Comparison of ENCODE assay signal across 8 cellular contexts in the genomic region with DNA sequence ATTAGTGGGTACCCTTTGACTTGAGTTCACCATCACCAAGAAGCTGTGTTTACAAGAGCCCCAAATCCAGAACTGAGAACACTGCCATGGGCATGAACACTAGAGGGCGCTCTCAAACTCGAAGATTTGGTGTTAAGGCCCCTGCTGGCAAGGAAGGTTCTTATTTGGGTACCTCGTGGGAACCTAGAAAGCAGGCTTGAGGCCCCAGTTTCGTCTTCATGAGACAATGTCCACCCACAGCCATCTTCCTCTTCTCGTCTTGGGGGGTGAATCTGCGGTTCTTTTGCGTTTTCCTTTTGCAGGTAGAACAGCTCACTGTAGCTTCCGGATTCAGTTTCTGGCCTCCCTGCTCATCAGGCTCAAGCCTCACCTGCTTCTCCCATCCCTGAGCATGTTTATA.
DNase-seq lines count a peak whose midpoint lies in the region; ATAC-seq and TF ChIP-seq lines count a peak whose summit lies in the region.

No MANE protein-coding gene starts in this region.

- H3K9me3 Mint-ChIP-seq in immature natural killer cell = peaks cover 0 to 27% (median 6%) of the 10 kb centered on the region in 6 donors

- no peak overlapping the region for H3K4me3 ChIP-seq in WI38 (ENCODE audit: low read depth, low read length)

- DNase-seq in AG20443 (ENCODE audit: low spot score) = peak; percentile 30
- peak; percentile 36 for DNase-seq in MV-4-11 (lab: John Stamatoyannopoulos, UW)
- DNase-seq in foreskin keratinocyte = peak in 1 of 2 donors; percentile 61
- peak; percentile 24 for DNase-seq in pulmonary artery endothelial cell (ENCODE audit: low read depth, low spot score)
- no peak for DNase-seq in immature natural killer cell

- TF ChIP-seq CTCF in WI38 (IDR thresholded peaks at IDR 0.05; ENCODE audit: low read depth, low read length) (peak; percentile 76), foreskin keratinocyte (conservative IDR thresholded peaks at IDR 0.05) (peak; percentile 84)

- no peak overlapping the region for H3K27ac Mint-ChIP-seq in immature natural killer cell

- no peak overlapping the region for H3K27ac ChIP-seq in foreskin keratinocyte

- no peaks in the 10 kb centered on the region for H3K27me3 ChIP-seq in foreskin keratinocyte

- peaks cover 0 to 6% of the 10 kb centered on the region in 2 donors for H3K4me1 Mint-ChIP-seq in immature natural killer cell

- no peak overlapping the region for H3K4me3 Mint-ChIP-seq in immature natural killer cell

- ATAC-seq in GM18498 (IDR thresholded peaks at IDR 0.05; ENCODE audit: unreplicated experiment) (peak; percentile 60), HG02759 (IDR thresholded peaks at IDR 0.05; ENCODE audit: unreplicated experiment) (peak; percentile 70), foreskin keratinocyte (peak; percentile 91)

- peaks cover 0 to 2% (median 0%) of the 10 kb centered on the region in 3 donors for H3K27me3 Mint-ChIP-seq in immature natural killer cell (ENCODE audit: low read depth in 3 of 3)

- peaks cover 8% of the 10 kb centered on the region for H3K4me1 ChIP-seq in foreskin keratinocyte

- H3K36me3 Mint-ChIP-seq in immature natural killer cell = peaks cover 0 to 4% (median 0%) of the 10 kb centered on the region in 3 donors

Comparison
In these comparisons a context has a peak if more than half of its experiments do, and no peak if none do; other contexts are left out.
1. DNase-seq: peak in AG20443 (single experiment), MV-4-11 (single experiment) and pulmonary artery endothelial cell (single experiment); none in immature natural killer cell (0 of 3).
2. Peak in every context shown above with its lines, with median percentiles within 50 percentile points of each other: ATAC-seq.